Comparison of ENCODE assay signal across 1 cellular context in genomic region chr20:38452880-38453624, GRCh38.
TF ChIP-seq lines count a peak whose summit lies in the region.

No MANE protein-coding gene starts in this region.

TF ChIP-seq in K562, 482 proteins besides CTCF, POLR2A, EP300 and RAD21 (continued from another document and continues in another):
- TF ChIP-seq CAMTA2 (CRISPR knock-in tag; conservative IDR thresholded peaks at IDR 0.05) (no peak), SRSF7 (optimal IDR thresholded peaks at IDR 0.05; ENCODE audit: low read depth, low read length) (no peak), CXXC5 (CRISPR knock-in tag; IDR thresholded peaks at IDR 0.05) (no peak; the same call in 1 of the 2 replicates), MLX (CRISPR knock-in tag; conservative IDR thresholded peaks at IDR 0.05) (no peak), ELF4 (CRISPR knock-in tag; IDR thresholded peaks at IDR 0.05) (no peak), TGIF2 (CRISPR knock-in tag; IDR thresholded peaks at IDR 0.05) (no peak), ZNF134 (CRISPR knock-in tag; conservative IDR thresholded peaks at IDR 0.05) (no peak), SMARCC2 (IDR thresholded peaks at IDR 0.05; ENCODE audit: low read depth) (peak; percentile 88), MAFF (IDR thresholded peaks at IDR 0.05; ENCODE audit: low read length) (peak; percentile 71), TEAD1 (CRISPR knock-in tag; IDR thresholded peaks at IDR 0.05) (peak in 1 of 2 experiments; percentile 90; a peak in 2 of 4 replicates), OTX1 (CRISPR knock-in tag; IDR thresholded peaks at IDR 0.05) (0 out of 2 replicates have a peak, but pooled peaks have one; percentile 42), PPARD (CRISPR knock-in tag; IDR thresholded peaks at IDR 0.05) (no peak), THAP12 (CRISPR knock-in tag; IDR thresholded peaks at IDR 0.05) (no peak), ZNF316 (IDR thresholded peaks at IDR 0.05) (peak; percentile 97), FOXP4 (CRISPR knock-in tag; IDR thresholded peaks at IDR 0.05; ENCODE audit: borderline replicate concordance) (no peak), MNT (conservative IDR thresholded peaks at IDR 0.05) (peak; percentile 37 to 75; a peak in 3 of 4 replicates), ZNF445 (CRISPR knock-in tag; IDR thresholded peaks at IDR 0.05; ENCODE audit: low read depth) (no peak), CHD2 (IDR thresholded peaks at IDR 0.05; ENCODE audit: low read depth, low read length) (no peak), RFX7 (CRISPR knock-in tag; IDR thresholded peaks at IDR 0.05) (no peak), ZFP36 (IDR thresholded peaks at IDR 0.05; ENCODE audit: low read depth, low read length, partially characterized antibody) (no peak), ERF (CRISPR knock-in tag; IDR thresholded peaks at IDR 0.05) (no peak), MYC (IDR thresholded peaks at IDR 0.05; ENCODE audit: low read depth, low read length) (no peak), MYC (CRISPR knock-in tag; IDR thresholded peaks at IDR 0.05; ENCODE audit: borderline replicate concordance, low read depth) (no peak), ZFP91 (CRISPR knock-in tag; IDR thresholded peaks at IDR 0.05) (no peak), XRCC4 (IDR thresholded peaks at IDR 0.05; ENCODE audit: extremely low read depth, insufficient read depth, insufficient read length) (no peak), KLF13 (tag; IDR thresholded peaks at IDR 0.05; ENCODE audit: borderline replicate concordance, low read depth) (no peak), NFE2 (IDR thresholded peaks at IDR 0.05; ENCODE audit: low read depth) (peak; percentile 45), ETS1 (conservative IDR thresholded peaks at IDR 0.05; ENCODE audit: control insufficient read depth, low read depth, low read length) (no peak), ZSCAN29 (IDR thresholded peaks at IDR 0.05) (no peak), TOE1 (IDR thresholded peaks at IDR 0.05; ENCODE audit: borderline replicate concordance) (no peak), TOE1 (CRISPR knock-in tag; IDR thresholded peaks at IDR 0.05; ENCODE audit: borderline replicate concordance, low read depth) (no peak), FOXO4 (CRISPR knock-in tag; IDR thresholded peaks at IDR 0.05) (no peak), PCBP2 (IDR thresholded peaks at IDR 0.05; ENCODE audit: low read depth, low read length, poor library complexity, severe bottlenecking) (no peak), HIVEP1 (CRISPR knock-in tag; IDR thresholded peaks at IDR 0.05) (no peak), ELK1 (CRISPR knock-in tag; IDR thresholded peaks at IDR 0.05) (no peak), NFIX (CRISPR knock-in tag; IDR thresholded peaks at IDR 0.05; ENCODE audit: low read depth) (no peak), STAG1 (CRISPR knock-in tag; IDR thresholded peaks at IDR 0.05; ENCODE audit: borderline replicate concordance) (no peak), MXD1 (CRISPR knock-in tag; IDR thresholded peaks at IDR 0.05; ENCODE audit: borderline replicate concordance, poor library complexity, severe bottlenecking) (no peak), FOXK1 (CRISPR knock-in tag; IDR thresholded peaks at IDR 0.05; ENCODE audit: borderline replicate concordance) (no peak), AFF4 (CRISPR knock-in tag; IDR thresholded peaks at IDR 0.05) (no peak), ZBTB12 (CRISPR knock-in tag; IDR thresholded peaks at IDR 0.05) (no peak), POLR3G (IDR thresholded peaks at IDR 0.05; ENCODE audit: extremely low read depth, insufficient read length, insufficient replicate concordance) (no peak), NRF1 (conservative IDR thresholded peaks at IDR 0.05 in 1 of 2, IDR thresholded peaks at IDR 0.05 in 1 of 2) (peak; percentile 45 to 63), JUN (IDR thresholded peaks at IDR 0.05; ENCODE audit: borderline replicate concordance, low read depth, low read length) (peak; percentile 76; the same call in 1 of the 2 replicates), JUN (CRISPR knock-in tag; IDR thresholded peaks at IDR 0.05; ENCODE audit: borderline replicate concordance) (no peak), TAF9B (IDR thresholded peaks at IDR 0.05; ENCODE audit: partially characterized antibody) (peak; percentile 60), SLC30A9 (CRISPR knock-in tag; IDR thresholded peaks at IDR 0.05) (no peak)
